In the genomic region with DNA sequence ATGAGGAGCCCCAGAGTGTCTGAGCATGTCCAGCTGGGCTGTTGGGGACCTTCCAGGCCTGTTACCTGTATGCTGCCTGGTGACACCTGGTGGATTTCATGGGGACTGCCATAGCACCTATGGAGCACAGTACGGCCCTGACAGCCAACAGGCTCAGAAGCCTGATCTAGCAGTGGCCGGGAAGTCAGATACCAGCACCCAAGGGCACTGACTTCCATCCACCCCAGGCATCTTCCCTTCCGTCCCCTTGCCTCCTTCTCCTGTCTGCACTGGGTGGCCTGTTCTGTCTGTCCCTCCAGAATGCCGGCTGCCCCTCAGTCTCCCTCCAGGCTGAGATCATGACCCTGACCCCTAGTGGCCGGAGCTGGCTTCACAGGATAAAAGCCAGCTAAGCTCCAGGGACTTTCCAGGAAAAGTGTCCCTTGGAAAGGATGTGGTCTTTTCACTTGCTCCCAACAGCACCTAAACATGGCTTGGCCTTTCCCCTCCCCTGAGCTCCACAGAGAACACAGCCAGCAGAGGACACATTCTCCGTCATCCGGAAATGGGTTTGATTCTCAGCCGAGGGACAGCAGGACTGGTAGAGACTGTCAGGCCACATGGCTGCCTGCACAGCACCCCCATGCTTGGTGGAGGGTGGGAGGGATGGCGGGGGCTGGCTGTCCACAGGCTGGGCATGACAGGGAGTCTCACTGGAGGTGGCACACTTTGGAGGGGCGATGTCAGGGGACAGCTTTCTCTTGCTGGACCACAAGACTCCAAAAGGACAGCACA, we compare ENCODE assay signal across 8 cellular contexts. TPM values are rescaled to one million over a fixed set of nuclear protein-coding genes. Genes with fewer than 3 reads are reported as not detected.
A peak's percentile ranks its signal among the peaks of the same experiment; 100 is the strongest.
DNase-seq lines count a peak whose midpoint lies in the region; ATAC-seq, FAIRE-seq and TF ChIP-seq lines count a peak whose summit lies in the region.

No MANE protein-coding gene starts in this region.

- H3K9me1 ChIP-seq in IMR-90 (ENCODE audit: insufficient read depth, low read length), result 0 out of 2 replicates have a peak, but pooled peaks cover 2% of the 10 kb centered on the region

- no peak overlapping the region for H4K5ac ChIP-seq in IMR-90 (ENCODE audit: low read depth, low read length)

- H2AK9ac ChIP-seq in IMR-90 (replicated peaks; ENCODE audit: low read depth, low read length, poor library complexity), result no peak overlapping the region

- dilution Hi-C loops in IMR-90 (cut with HindIII; ENCODE audit: low sequenced_read_pairs, unreplicated experiment), result no loop called here

- H3K27me3 ChIP-seq in IMR-90 (ENCODE audit: control insufficient read depth, insufficient read depth, low read length), result no peaks in the 10 kb centered on the region
- H3K27me3 ChIP-seq in ovary, result no peaks in the 10 kb centered on the region

- ATAC-seq in GM21390 (IDR thresholded peaks at IDR 0.05; ENCODE audit: unreplicated experiment) (peak; percentile 89), IMR-90 (ENCODE audit: low read depth) (peak; percentile 98)

- peak; percentile 67 for DNase-seq in Ammon's horn (ENCODE audit: low spot score)
- DNase-seq in IMR-90, result peak; percentile 56
- peak; percentile 55 for DNase-seq in activated T-cell treated with anti-CD3 and anti-CD28 coated beads for 4 hours
- peak; percentile 59 for DNase-seq in fibroblast of the aortic adventitia (ENCODE audit: low read depth)
- peak; percentile 37 to 66 (median 60) for DNase-seq in ovary
- peak; percentile 74 for DNase-seq in urothelium cell line (ENCODE audit: low spot score)
- DNase-seq in middle frontal gyrus (ENCODE audit: extremely low spot score, low spot score), result no peak

- no peak overlapping the region for H3K27ac ChIP-seq in IMR-90 (ENCODE audit: insufficient read depth, low read length)
- no peak overlapping the region for H3K27ac ChIP-seq in ovary

- no peak for FAIRE-seq in urothelium cell line (lab: Jason Lieb, UNC)

- H4K91ac ChIP-seq in IMR-90 (ENCODE audit: insufficient read depth, low read depth, low read length), result no peak overlapping the region

- H2BK20ac ChIP-seq in IMR-90 (ENCODE audit: low read depth, low read length), result no peak overlapping the region

- H2AFZ ChIP-seq in IMR-90 (replicated peaks; ENCODE audit: low read length, poor library complexity), result peak overlapping the region; percentile 92

- H3K4ac ChIP-seq in IMR-90 (ENCODE audit: low read depth, low read length), result no peak overlapping the region

- H4K20me1 ChIP-seq in IMR-90 (ENCODE audit: insufficient read depth, low read length), result peaks cover 6% of the 10 kb centered on the region

- no peak overlapping the region for H3K23ac ChIP-seq in IMR-90 (ENCODE audit: low read depth, low read length)

- no peak for TF ChIP-seq EP300 in ovary (IDR thresholded peaks at IDR 0.05)

- H3K4me2 ChIP-seq in IMR-90 (ENCODE audit: low read depth, low read length), result peak overlapping the region; percentile 74

- H3K4me1 ChIP-seq in IMR-90 (ENCODE audit: control insufficient read depth, insufficient read depth, low read length) (no peaks in the 10 kb centered on the region; the same call in 1 of the 2 replicates), ovary (ENCODE audit: insufficient read depth) (no peaks in the 10 kb centered on the region)

- no peak overlapping the region for H2BK120ac ChIP-seq in IMR-90 (ENCODE audit: low read depth, low read length)

- H2BK15ac ChIP-seq in IMR-90 (ENCODE audit: low read depth, low read length), result no peak overlapping the region

- intact Hi-C loops in IMR-90 (cut with micrococcal nuclease) (no loop called here), ovary (cut with DNase I) (loop anchor here in 1 of 4 donors (10.0 kb wide), 2 partner anchors 274 to 484 kb away; partner anchors contain the start of genes C15orf40, FSD2 and WHAMM)

- peak overlapping the region; percentile 20; the same call in 1 of the 2 replicates for H2AK5ac ChIP-seq in IMR-90 (ENCODE audit: low read depth, low read length)

- no peak overlapping the region for H3K18ac ChIP-seq in IMR-90 (ENCODE audit: low read depth, low read length)

- H3K9me3 ChIP-seq in IMR-90 (ENCODE audit: control insufficient read depth, insufficient read depth, low read length) (no peaks in the 10 kb centered on the region), ovary (no peaks in the 10 kb centered on the region)

- peak overlapping the region; percentile 51; the same call in 1 of the 2 replicates for H3K9ac ChIP-seq in IMR-90 (ENCODE audit: low read depth, low read length)

- 0 out of 2 replicates have a peak, but pooled peaks have one; percentile 31 for TF ChIP-seq RAD21 in IMR-90 (IDR thresholded peaks at IDR 0.05; ENCODE audit: low read length)

- in situ Hi-C loops in IMR-90 (cut with MboI; ENCODE audit: low sequenced_read_pairs), result loop anchor here (10.0 kb wide), 3 partner anchors 156 to 474 kb away; no protein-coding TSS in a partner anchor

- H3K4me3 ChIP-seq in IMR-90 (ENCODE audit: insufficient read depth, low read depth, low read length) (no peak overlapping the region), fibroblast of the aortic adventitia (ENCODE audit: low read depth, low read length) (peak overlapping the region; percentile 22), ovary (no peak overlapping the region)

- CTCF ChIA-PET in IMR-90 (lab: Yijun Ruan, JAX), result interaction anchor here (0.6 to 1.7 kb wide), 7 partner anchors 10 to 1726 kb away, joined by 3 to 6 read pairs (median 3); partner anchors contain the start of gene RPS17

- POLR2A ChIA-PET in IMR-90 (lab: Charles Lee; ENCODE audit: unreplicated experiment), result no interaction called here

- no peak overlapping the region for H4K8ac ChIP-seq in IMR-90 (ENCODE audit: low read depth in 2 of 2, low read length in 2 of 2)

- no TSS peak for BruUV-seq in IMR-90 (replicated peaks; lab: Mats Ljungman, UMichigan)

- WGBS in IMR-90 (ENCODE audit: extremely low coverage in 2 of 2, insufficient read length in 1 of 2), 2 experiments, result 25% methylated on average over 2 of the region's 10 CpGs; no CpG with 5 or more reads in 1 of the 2 experiments
- 25 to 37% (median 28%) methylated on average over 8 to 10 of the region's 10 CpGs for WGBS in ovary, 3 donors

- peak; percentile 52 for TF ChIP-seq CTCF in IMR-90 (conservative IDR thresholded peaks at IDR 0.05; ENCODE audit: low read depth, low read length)
- TF ChIP-seq CTCF in fibroblast of the aortic adventitia (IDR thresholded peaks at IDR 0.05; ENCODE audit: insufficient read depth, low read length), result peak; percentile 83
- peak in 1 of 3 donors; percentile 49 for TF ChIP-seq CTCF in ovary (IDR thresholded peaks at IDR 0.05)

- H3K79me1 ChIP-seq in IMR-90 (ENCODE audit: low read depth in 1 of 2, low read length in 2 of 2), result peaks cover 0 to 8% of the 10 kb centered on the region in 2 experiments; a peak in 2 of 4 replicates

- TF ChIP-seq POLR2A in IMR-90 (IDR thresholded peaks at IDR 0.05; ENCODE audit: low read depth, low read length) (no peak), ovary (IDR thresholded peaks at IDR 0.05) (no peak)

- no peak overlapping the region for H3K56ac ChIP-seq in IMR-90 (ENCODE audit: extremely low read depth, insufficient read depth, low read length)

- H3K14ac ChIP-seq in IMR-90 (replicated peaks; ENCODE audit: low read depth, low read length), result no peak overlapping the region

- peaks cover 12% of the 10 kb centered on the region for H3K36me3 ChIP-seq in IMR-90 (ENCODE audit: control insufficient read depth, insufficient read depth, low read length)
- no peaks in the 10 kb centered on the region for H3K36me3 ChIP-seq in ovary

- no peak overlapping the region for H2BK5ac ChIP-seq in IMR-90 (ENCODE audit: low read depth, low read length, poor library complexity, severe bottlenecking)

TF ChIP-seq in IMR-90, 13 proteins besides CTCF, POLR2A, EP300 and RAD21:
- TF ChIP-seq RFX5 (IDR thresholded peaks at IDR 0.05; ENCODE audit: low read depth, low read length) (no peak), CEBPB (IDR thresholded peaks at IDR 0.05; ENCODE audit: low read depth, low read length) (no peak), MXI1 (IDR thresholded peaks at IDR 0.05; ENCODE audit: borderline replicate concordance, low read depth, low read length) (no peak), NFE2L2 (IDR thresholded peaks at IDR 0.05; ENCODE audit: low read depth, low read length) (no peak)

RNA-seq across cellular contexts. Expression of gene RPS17, which starts 9.5 kb away (rescaled TPM):
- total RNA-seq in IMR-90 (2012; rRNA removed) (2,617 and 3,477 TPM in 2 replicates), fibroblast of the aortic adventitia (ENCODE audit: low replicate concordance) (1,865 and 2,773 TPM in 2 replicates), ovary (1,000 to 10,000 TPM; 2,388 to 6,661 (median 3,090) TPM)
- polyA plus RNA-seq in IMR-90 (2012; rRNA removed) (4,201 and 5,358 TPM in 2 replicates), ovary (1,000 to 10,000 TPM; 2,986 to 7,542 TPM)
- 3,823 and 3,949 TPM in 2 replicates for polyA plus RNA-seq in IMR-90 (2012; cell fraction: cytosol; rRNA removed)
- 543 and 2,209 TPM in 2 replicates for polyA plus RNA-seq in IMR-90 (2012; cell fraction: nucleus; rRNA removed; ENCODE audit: low replicate concordance)
